2 cellular contexts compared by ENCODE assay signal in the genomic region with DNA sequence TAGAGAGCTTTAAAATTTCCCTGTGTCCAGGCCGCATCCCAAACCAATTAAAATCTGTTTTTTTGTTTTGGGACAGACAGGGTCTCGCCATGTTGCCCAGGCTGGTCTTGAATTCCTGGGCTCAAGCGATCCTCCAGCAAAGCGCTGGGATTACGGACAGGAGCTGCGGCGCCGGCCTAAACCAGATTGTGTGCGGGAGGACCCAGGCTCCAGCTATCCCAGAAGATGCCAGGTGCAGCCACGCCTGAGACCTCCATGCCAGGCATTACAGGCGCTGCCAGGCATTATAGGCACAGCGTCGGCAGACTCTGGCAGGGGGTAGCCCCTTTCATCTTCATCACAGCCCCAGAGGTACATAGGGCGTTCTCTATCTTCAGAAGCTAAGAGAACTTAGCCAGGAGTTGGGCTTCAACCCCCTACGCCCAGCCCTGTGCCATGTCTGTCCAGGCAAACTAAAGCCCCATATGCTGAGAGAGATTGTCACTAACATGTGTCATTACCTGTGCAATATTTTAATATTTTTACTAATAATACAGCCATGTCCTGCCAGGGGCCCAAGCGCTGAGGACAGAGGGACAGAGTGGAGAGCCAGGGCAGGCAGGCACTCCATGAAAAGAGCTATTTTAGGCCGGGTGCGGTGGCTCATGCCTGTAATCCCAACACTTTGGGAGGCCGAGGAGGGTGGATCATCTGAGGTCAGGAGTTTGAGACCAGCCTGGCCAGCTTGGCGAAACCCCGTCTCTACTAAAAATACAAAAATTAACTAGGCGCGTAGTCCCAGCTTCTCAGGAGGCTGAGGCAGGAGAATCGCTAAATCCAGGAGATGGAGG.
TF ChIP-seq lines count a peak whose summit lies in the region.

No MANE protein-coding gene starts in this region.

TF ChIP-seq in SK-N-SH, 30 proteins besides CTCF, POLR2A, EP300 and RAD21 (continued from another document):
- TF ChIP-seq, protein P1, sequence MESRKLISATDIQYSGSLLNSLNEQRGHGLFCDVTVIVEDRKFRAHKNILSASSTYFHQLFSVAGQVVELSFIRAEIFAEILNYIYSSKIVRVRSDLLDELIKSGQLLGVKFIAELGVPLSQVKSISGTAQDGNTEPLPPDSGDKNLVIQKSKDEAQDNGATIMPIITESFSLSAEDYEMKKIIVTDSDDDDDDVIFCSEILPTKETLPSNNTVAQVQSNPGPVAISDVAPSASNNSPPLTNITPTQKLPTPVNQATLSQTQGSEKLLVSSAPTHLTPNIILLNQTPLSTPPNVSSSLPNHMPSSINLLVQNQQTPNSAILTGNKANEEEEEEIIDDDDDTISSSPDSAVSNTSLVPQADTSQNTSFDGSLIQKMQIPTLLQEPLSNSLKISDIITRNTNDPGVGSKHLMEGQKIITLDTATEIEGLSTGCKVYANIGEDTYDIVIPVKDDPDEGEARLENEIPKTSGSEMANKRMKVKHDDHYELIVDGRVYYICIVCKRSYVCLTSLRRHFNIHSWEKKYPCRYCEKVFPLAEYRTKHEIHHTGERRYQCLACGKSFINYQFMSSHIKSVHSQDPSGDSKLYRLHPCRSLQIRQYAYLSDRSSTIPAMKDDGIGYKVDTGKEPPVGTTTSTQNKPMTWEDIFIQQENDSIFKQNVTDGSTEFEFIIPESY (IDR thresholded peaks at IDR 0.05; ENCODE audit: borderline replicate concordance, low read depth): no peak
- TF ChIP-seq FOXJ3 (CRISPR knock-in tag; IDR thresholded peaks at IDR 0.05) (no peak), FOSL2 (IDR thresholded peaks at IDR 0.05; ENCODE audit: borderline replicate concordance, low read depth) (no peak), YY1 (IDR thresholded peaks at IDR 0.05; ENCODE audit: low read depth) (no peak), RCOR1 (IDR thresholded peaks at IDR 0.05; ENCODE audit: low read length) (no peak), RFX5 (IDR thresholded peaks at IDR 0.05; ENCODE audit: low read length) (no peak), ELF1 (IDR thresholded peaks at IDR 0.05) (no peak), SIN3A (IDR thresholded peaks at IDR 0.05; ENCODE audit: borderline replicate concordance, low read depth, low read length) (no peak), TCF12 (IDR thresholded peaks at IDR 0.05) (no peak), CHD2 (IDR thresholded peaks at IDR 0.05; ENCODE audit: low read length, partially characterized antibody) (no peak), TEAD4 (IDR thresholded peaks at IDR 0.05; ENCODE audit: borderline replicate concordance, insufficient read depth) (no peak), NFIC (IDR thresholded peaks at IDR 0.05; ENCODE audit: borderline replicate concordance) (no peak), SMC3 (IDR thresholded peaks at IDR 0.05; ENCODE audit: low read depth, low read length) (no peak), RXRA (IDR thresholded peaks at IDR 0.05; ENCODE audit: borderline replicate concordance, low read depth) (no peak), TAF1 (IDR thresholded peaks at IDR 0.05; ENCODE audit: borderline replicate concordance, low read depth, low read length) (no peak), POLR2AphosphoS5 (IDR thresholded peaks at IDR 0.05; ENCODE audit: low read depth, low read length) (no peak)
- TF ChIP-seq, protein P2, sequence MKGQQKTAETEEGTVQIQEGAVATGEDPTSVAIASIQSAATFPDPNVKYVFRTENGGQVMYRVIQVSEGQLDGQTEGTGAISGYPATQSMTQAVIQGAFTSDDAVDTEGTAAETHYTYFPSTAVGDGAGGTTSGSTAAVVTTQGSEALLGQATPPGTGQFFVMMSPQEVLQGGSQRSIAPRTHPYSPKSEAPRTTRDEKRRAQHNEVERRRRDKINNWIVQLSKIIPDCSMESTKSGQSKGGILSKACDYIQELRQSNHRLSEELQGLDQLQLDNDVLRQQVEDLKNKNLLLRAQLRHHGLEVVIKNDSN (IDR thresholded peaks at IDR 0.05; ENCODE audit: borderline replicate concordance, low read depth): no peak
- TF ChIP-seq, protein P3, sequence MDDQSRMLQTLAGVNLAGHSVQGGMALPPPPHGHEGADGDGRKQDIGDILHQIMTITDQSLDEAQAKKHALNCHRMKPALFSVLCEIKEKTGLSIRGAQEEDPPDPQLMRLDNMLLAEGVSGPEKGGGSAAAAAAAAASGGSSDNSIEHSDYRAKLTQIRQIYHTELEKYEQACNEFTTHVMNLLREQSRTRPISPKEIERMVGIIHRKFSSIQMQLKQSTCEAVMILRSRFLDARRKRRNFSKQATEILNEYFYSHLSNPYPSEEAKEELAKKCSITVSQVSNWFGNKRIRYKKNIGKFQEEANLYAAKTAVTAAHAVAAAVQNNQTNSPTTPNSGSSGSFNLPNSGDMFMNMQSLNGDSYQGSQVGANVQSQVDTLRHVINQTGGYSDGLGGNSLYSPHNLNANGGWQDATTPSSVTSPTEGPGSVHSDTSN (IDR thresholded peaks at IDR 0.05): no peak
- TF ChIP-seq, protein P4, sequence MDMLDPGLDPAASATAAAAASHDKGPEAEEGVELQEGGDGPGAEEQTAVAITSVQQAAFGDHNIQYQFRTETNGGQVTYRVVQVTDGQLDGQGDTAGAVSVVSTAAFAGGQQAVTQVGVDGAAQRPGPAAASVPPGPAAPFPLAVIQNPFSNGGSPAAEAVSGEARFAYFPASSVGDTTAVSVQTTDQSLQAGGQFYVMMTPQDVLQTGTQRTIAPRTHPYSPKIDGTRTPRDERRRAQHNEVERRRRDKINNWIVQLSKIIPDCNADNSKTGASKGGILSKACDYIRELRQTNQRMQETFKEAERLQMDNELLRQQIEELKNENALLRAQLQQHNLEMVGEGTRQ (IDR thresholded peaks at IDR 0.05; ENCODE audit: borderline replicate concordance, low read depth, low read length): no peak

TF ChIP-seq in SK-N-SH treated with all-trans-retinoic acid at 6 μM for 48 hours, 23 proteins besides CTCF, POLR2A, EP300 and RAD21 (continued from another document):
- TF ChIP-seq, protein P5, sequence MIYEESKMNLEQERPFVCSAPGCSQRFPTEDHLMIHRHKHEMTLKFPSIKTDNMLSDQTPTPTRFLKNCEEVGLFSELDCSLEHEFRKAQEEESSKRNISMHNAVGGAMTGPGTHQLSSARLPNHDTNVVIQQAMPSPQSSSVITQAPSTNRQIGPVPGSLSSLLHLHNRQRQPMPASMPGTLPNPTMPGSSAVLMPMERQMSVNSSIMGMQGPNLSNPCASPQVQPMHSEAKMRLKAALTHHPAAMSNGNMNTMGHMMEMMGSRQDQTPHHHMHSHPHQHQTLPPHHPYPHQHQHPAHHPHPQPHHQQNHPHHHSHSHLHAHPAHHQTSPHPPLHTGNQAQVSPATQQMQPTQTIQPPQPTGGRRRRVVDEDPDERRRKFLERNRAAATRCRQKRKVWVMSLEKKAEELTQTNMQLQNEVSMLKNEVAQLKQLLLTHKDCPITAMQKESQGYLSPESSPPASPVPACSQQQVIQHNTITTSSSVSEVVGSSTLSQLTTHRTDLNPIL (CRISPR knock-in tag; IDR thresholded peaks at IDR 0.05; ENCODE audit: low read depth): no peak
- TF ChIP-seq RARB (CRISPR knock-in tag; IDR thresholded peaks at IDR 0.05): no peak
- TF ChIP-seq, protein P6, sequence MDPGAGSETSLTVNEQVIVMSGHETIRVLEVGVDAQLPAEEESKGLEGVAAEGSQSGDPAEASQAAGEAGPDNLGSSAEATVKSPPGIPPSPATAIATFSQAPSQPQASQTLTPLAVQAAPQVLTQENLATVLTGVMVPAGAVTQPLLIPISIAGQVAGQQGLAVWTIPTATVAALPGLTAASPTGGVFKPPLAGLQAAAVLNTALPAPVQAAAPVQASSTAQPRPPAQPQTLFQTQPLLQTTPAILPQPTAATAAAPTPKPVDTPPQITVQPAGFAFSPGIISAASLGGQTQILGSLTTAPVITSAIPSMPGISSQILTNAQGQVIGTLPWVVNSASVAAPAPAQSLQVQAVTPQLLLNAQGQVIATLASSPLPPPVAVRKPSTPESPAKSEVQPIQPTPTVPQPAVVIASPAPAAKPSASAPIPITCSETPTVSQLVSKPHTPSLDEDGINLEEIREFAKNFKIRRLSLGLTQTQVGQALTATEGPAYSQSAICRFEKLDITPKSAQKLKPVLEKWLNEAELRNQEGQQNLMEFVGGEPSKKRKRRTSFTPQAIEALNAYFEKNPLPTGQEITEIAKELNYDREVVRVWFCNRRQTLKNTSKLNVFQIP (CRISPR knock-in tag; IDR thresholded peaks at IDR 0.05; ENCODE audit: borderline replicate concordance, low read depth): no peak
- TF ChIP-seq PPARA (CRISPR knock-in tag; IDR thresholded peaks at IDR 0.05; ENCODE audit: borderline replicate concordance): no peak
- TF ChIP-seq, protein P7, sequence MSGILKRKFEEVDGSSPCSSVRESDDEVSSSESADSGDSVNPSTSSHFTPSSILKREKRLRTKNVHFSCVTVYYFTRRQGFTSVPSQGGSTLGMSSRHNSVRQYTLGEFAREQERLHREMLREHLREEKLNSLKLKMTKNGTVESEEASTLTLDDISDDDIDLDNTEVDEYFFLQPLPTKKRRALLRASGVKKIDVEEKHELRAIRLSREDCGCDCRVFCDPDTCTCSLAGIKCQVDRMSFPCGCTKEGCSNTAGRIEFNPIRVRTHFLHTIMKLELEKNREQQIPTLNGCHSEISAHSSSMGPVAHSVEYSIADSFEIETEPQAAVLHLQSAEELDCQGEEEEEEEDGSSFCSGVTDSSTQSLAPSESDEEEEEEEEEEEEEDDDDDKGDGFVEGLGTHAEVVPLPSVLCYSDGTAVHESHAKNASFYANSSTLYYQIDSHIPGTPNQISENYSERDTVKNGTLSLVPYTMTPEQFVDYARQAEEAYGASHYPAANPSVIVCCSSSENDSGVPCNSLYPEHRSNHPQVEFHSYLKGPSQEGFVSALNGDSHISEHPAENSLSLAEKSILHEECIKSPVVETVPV (CRISPR knock-in tag; IDR thresholded peaks at IDR 0.05): no peak
TF ChIP-seq in SK-N-SH treated with all-trans-retinoic acid at 6 μM for 48 hours: peak in this region for 0.
